10 cellular contexts compared by ENCODE assay signal in the genomic region with DNA sequence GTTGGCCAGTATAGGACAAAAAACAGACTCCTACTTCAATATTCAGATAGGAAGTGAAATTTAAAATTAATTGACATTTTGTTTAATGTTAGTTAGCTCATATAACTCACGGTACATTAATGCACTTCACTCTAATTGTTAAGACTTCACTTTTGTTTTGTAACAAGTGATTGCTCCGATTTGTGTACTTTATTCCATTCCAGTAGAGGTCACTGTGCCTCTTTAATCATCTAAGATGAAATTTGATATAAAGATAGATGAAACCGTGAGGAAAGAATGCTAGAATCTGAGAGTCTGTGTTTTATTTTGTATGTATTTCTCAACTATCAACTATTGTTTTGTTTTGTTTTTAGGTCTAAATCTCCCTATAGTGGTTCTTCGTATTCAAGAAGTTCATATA. TPM values are rescaled to one million over a fixed set of nuclear protein-coding genes. Genes with fewer than 3 reads are reported as not detected.
DNase-seq lines count a peak whose midpoint lies in the region; ATAC-seq and TF ChIP-seq lines count a peak whose summit lies in the region.
"Had no signal": no experiment of that assay in that cellular context is flagged by ENCODE, and none has a peak within 500 bp of the region (broad histone marks: within the 10 kb centered on the region; RNA-seq: fewer than 3 reads in every experiment).

No MANE protein-coding gene starts in this region.

- H3K9me3 ChIP-seq in heart right ventricle (peaks cover 0 to 4% (median 0%) of the 10 kb centered on the region in 11 donors), RWPE2 (ENCODE audit: severe bottlenecking) (no peaks in the 10 kb centered on the region)

- H3K27me3 Mint-ChIP-seq in activated naive CD8-positive, alpha-beta T cell treated with anti-CD3 and anti-CD28 coated beads for 36 hours = no peaks in the 10 kb centered on the region

- H3K27me3 ChIP-seq in heart right ventricle (no peaks in the 10 kb centered on the region), RWPE2 (ENCODE audit: insufficient read depth, poor library complexity, severe bottlenecking) (no peaks in the 10 kb centered on the region)

- 78 to 81% methylated on average over 4 of the region's 4 CpGs for WGBS in heart right ventricle, 2 donors

- intact Hi-C loops in heart right ventricle (cut with DNase I) (loop anchor here in 7 of 10 donors (5.0 to 10.0 kb wide), 4 partner anchors 226 to 396 kb away; no protein-coding TSS in a partner anchor), left ventricle myocardium superior (cut with micrococcal nuclease) (loop anchor here (5.0 kb wide), 1 partner anchor 239 kb away; no protein-coding TSS in a partner anchor)

- H3K4me1 ChIP-seq in heart right ventricle (no peaks in the 10 kb centered on the region), RWPE2 (ENCODE audit: insufficient read depth, poor library complexity, severe bottlenecking) (no peaks in the 10 kb centered on the region)

- TF ChIP-seq CTCF in heart right ventricle (IDR thresholded peaks at IDR 0.05) = peak in 5 of 9 donors; percentile 24 to 46 (median 33)
- peak; percentile 57 for TF ChIP-seq CTCF in RWPE2 (IDR thresholded peaks at IDR 0.05; ENCODE audit: poor library complexity, severe bottlenecking)
- peak; percentile 30 for TF ChIP-seq CTCF in fibroblast of pulmonary artery (IDR thresholded peaks at IDR 0.05; ENCODE audit: low read length, missing control alignments)

- no peak overlapping the region for H3K27ac Mint-ChIP-seq in activated naive CD8-positive, alpha-beta T cell treated with anti-CD3 and anti-CD28 coated beads for 36 hours
- H3K27ac Mint-ChIP-seq: nephron progenitor cell had no signal

- peaks cover 33% of the 10 kb centered on the region for H3K9me3 Mint-ChIP-seq in activated naive CD8-positive, alpha-beta T cell treated with anti-CD3 and anti-CD28 coated beads for 36 hours

- no peak overlapping the region for H3K4me3 ChIP-seq in heart right ventricle
- H3K4me3 ChIP-seq in RWPE2 (ENCODE audit: severe bottlenecking) = no peak overlapping the region
- H3K4me3 ChIP-seq in fibroblast of pulmonary artery (replicated peaks; ENCODE audit: low read depth, low read length) = no peak overlapping the region

- peaks cover 75% of the 10 kb centered on the region for H3K36me3 Mint-ChIP-seq in activated naive CD8-positive, alpha-beta T cell treated with anti-CD3 and anti-CD28 coated beads for 36 hours

- H3K36me3 ChIP-seq in heart right ventricle (peaks cover 5 to 98% (median 86%) of the 10 kb centered on the region in 9 donors), RWPE2 (ENCODE audit: low read depth) (peaks cover 98% of the 10 kb centered on the region)

- DNase-seq in heart right ventricle (no peak), left ventricle myocardium superior (no peak), RWPE2 (ENCODE audit: low spot score) (no peak), fibroblast of pulmonary artery (ENCODE audit: low read depth) (peak; percentile 48), T1000 (lab: John Stamatoyannopoulos, UW) (no peak)
- DNase-seq in activated naive CD8-positive, alpha-beta T cell treated with anti-CD3 and anti-CD28 coated beads for 36 hours = no peak
- DNase-seq in stimulated activated CD4-positive, alpha-beta T cell treated with anti-CD3 and anti-CD28 coated beads, Interleukin-1b, Interleukin-23, amount 100 ng/mL, for 48 hours = no peak
- DNase-seq in activated naive CD4-positive, alpha-beta T cell treated with anti-CD3 and anti-CD28 coated beads, Interleukin-2, amount 50 U/mL, for 16 hours = no peak
- DNase-seq: activated T-cell treated with anti-CD3 and anti-CD28 coated beads, Interleukin-2, amount 50 U/mL, for 72 hours; nephron progenitor cell had no signal

- ATAC-seq in heart right ventricle (no peak), left ventricle myocardium superior (no peak), RWPE2 (ENCODE audit: low read depth) (no peak)
- ATAC-seq: activated T-cell treated with anti-CD3 and anti-CD28 coated beads, Interleukin-2, amount 50 U/mL, for 72 hours had no signal

- H3K4me1 Mint-ChIP-seq in activated naive CD8-positive, alpha-beta T cell treated with anti-CD3 and anti-CD28 coated beads for 36 hours = peaks cover 2% of the 10 kb centered on the region
- H3K4me1 Mint-ChIP-seq: nephron progenitor cell had no signal

- no peak overlapping the region for H3K27ac ChIP-seq in heart right ventricle
- no peak overlapping the region for H3K27ac ChIP-seq in RWPE2 (ENCODE audit: poor library complexity, severe bottlenecking)

- H3K4me3 Mint-ChIP-seq in activated naive CD8-positive, alpha-beta T cell treated with anti-CD3 and anti-CD28 coated beads for 36 hours = no peak overlapping the region
- H3K4me3 Mint-ChIP-seq: activated T-cell treated with anti-CD3 and anti-CD28 coated beads, Interleukin-2, amount 50 U/mL, for 72 hours; nephron progenitor cell had no signal

RNA-seq across cellular contexts. Expression of gene RBBP6, which starts 29.0 kb away (rescaled TPM):
- total RNA-seq in heart right ventricle = 10 to 100 TPM; 26.8 to 50.3 (median 33.1) TPM
- 10 to 100 TPM; 18.9 to 35.8 TPM for polyA plus RNA-seq in heart right ventricle
- total RNA-seq in left ventricle myocardium superior = 26.4 TPM
- 10 to 100 TPM; 65.1 to 66.4 TPM for total RNA-seq in activated naive CD8-positive, alpha-beta T cell treated with anti-CD3 and anti-CD28 coated beads for 36 hours
